22 cellular contexts compared by ENCODE assay signal in the genomic region with DNA sequence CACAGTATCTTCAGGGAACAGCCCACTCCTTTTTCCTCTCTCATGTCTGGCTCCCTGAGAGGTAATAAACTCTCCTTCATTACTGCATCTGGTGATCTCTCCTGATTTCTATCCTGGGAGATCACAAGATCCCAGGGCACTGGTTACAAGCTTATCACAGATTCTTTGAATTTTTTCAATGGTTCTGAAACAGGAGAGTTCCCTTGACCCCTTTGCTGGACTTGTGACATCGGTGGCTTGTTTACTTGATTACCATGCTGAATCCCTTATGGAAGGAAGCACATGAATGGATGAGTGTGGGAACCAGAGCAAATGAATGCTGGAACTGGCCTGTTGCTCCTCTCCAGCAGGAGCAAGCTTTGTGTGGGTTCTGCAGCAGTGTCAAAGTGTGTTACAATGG.
DNase-seq lines count a peak whose midpoint lies in the region; ATAC-seq and TF ChIP-seq lines count a peak whose summit lies in the region.
"Had no signal": no experiment of that assay in that cellular context is flagged by ENCODE, and none has a peak within 500 bp of the region (broad histone marks: within the 10 kb centered on the region; RNA-seq: fewer than 3 reads in every experiment).

No MANE protein-coding gene starts in this region.

- no peak overlapping the region for H2AFZ ChIP-seq in PC-3 (ENCODE audit: low read length)

- H3K27ac ChIP-seq in HUES6 (ENCODE audit: low read depth, low read length) = no peak overlapping the region
- H3K27ac ChIP-seq in PC-3 (ENCODE audit: low read length) = no peak overlapping the region
- H3K27ac ChIP-seq: BLaER1 had no signal

- DNase-seq in Caco-2 (peak in 1 of 2 experiments; percentile 44), ELF-1 (ENCODE audit: low read depth, low spot score) (peak; percentile 28), nephron progenitor cell (no peak), PC-3 (no peak)
- no peak for DNase-seq in activated CD8-positive, alpha-beta memory T cell treated with anti-CD3 and anti-CD28 coated beads, Interleukin-2, amount 10 ng/mL, durations not matched to agents 7 days and 5 days
- DNase-seq in activated CD4-positive, alpha-beta T cell treated with anti-CD3 and anti-CD28 coated beads, Interleukin-2, amount 50 U/mL, for 4 hours = no peak
- DNase-seq: 8988T; ACHN; BE2C; C1 segment of cervical spinal cord; Calu3; CD4-positive, alpha-beta memory T cell; CD4-positive, CD25-positive, alpha-beta regulatory T cell; CD8-positive, alpha-beta memory T cell; COR-L47; DMS79 treated with DMSO at 0.1 percent for 48 hours; GDM1 had no signal

- peak overlapping the region; percentile 76 for H3K27ac Mint-ChIP-seq in Caco-2 (ENCODE audit: unreplicated experiment)
- peak overlapping the region; percentile 19 for H3K27ac Mint-ChIP-seq in nephron progenitor cell
- no peak overlapping the region for H3K27ac Mint-ChIP-seq in activated CD8-positive, alpha-beta memory T cell treated with anti-CD3 and anti-CD28 coated beads, Interleukin-2, amount 10 ng/mL, durations not matched to agents 7 days and 5 days
- H3K27ac Mint-ChIP-seq: CD4-positive, alpha-beta memory T cell; CD4-positive, CD25-positive, alpha-beta regulatory T cell had no signal

- TF ChIP-seq CTCF in Caco-2 (IDR thresholded peaks at IDR 0.05; ENCODE audit: insufficient read depth in 1 of 2, low read depth in 1 of 2, low read length in 1 of 2, severe bottlenecking in 1 of 2, unreplicated experiment in 1 of 2) (no peak), nephron progenitor cell (IDR thresholded peaks at IDR 0.05) (no peak), PC-3 (conservative IDR thresholded peaks at IDR 0.05; ENCODE audit: low read depth, low read length) (no peak)

- H3K9me3 ChIP-seq in Caco-2 (no peaks in the 10 kb centered on the region), HUES6 (ENCODE audit: control insufficient read depth, insufficient read depth, low read depth, low read length) (no peaks in the 10 kb centered on the region), PC-3 (ENCODE audit: low read length) (no peaks in the 10 kb centered on the region)
- H3K9me3 ChIP-seq: BE2C, BLaER1 had no signal

- H3K4me3 Mint-ChIP-seq in Caco-2 (ENCODE audit: unreplicated experiment) = no peak overlapping the region
- no peak overlapping the region for H3K4me3 Mint-ChIP-seq in nephron progenitor cell
- H3K4me3 Mint-ChIP-seq in activated CD8-positive, alpha-beta memory T cell treated with anti-CD3 and anti-CD28 coated beads, Interleukin-2, amount 10 ng/mL, durations not matched to agents 7 days and 5 days = no peak overlapping the region
- H3K4me3 Mint-ChIP-seq: CD14-positive monocyte; CD4-positive, alpha-beta memory T cell; CD4-positive, CD25-positive, alpha-beta regulatory T cell; CD8-positive, alpha-beta memory T cell had no signal

- no peak for ATAC-seq in PC-3
- ATAC-seq in activated CD8-positive, alpha-beta memory T cell treated with anti-CD3 and anti-CD28 coated beads, Interleukin-2, amount 10 ng/mL, durations not matched to agents 7 days and 5 days = no peak
- no peak for ATAC-seq in HG02981 (IDR thresholded peaks at IDR 0.05; ENCODE audit: unreplicated experiment)
- ATAC-seq: GM12878 had no signal

- no peaks in the 10 kb centered on the region for H3K79me2 ChIP-seq in PC-3 (ENCODE audit: low read length)

- no peaks in the 10 kb centered on the region for H3F3A ChIP-seq in PC-3 (ENCODE audit: low read length, unreplicated experiment)

- H3K4me1 Mint-ChIP-seq in Caco-2 (ENCODE audit: low read depth, unreplicated experiment) (peaks cover 31% of the 10 kb centered on the region), nephron progenitor cell (no peaks in the 10 kb centered on the region)
- H3K4me1 Mint-ChIP-seq in activated CD8-positive, alpha-beta memory T cell treated with anti-CD3 and anti-CD28 coated beads, Interleukin-2, amount 10 ng/mL, durations not matched to agents 7 days and 5 days = no peaks in the 10 kb centered on the region
- H3K4me1 Mint-ChIP-seq: CD14-positive monocyte; CD4-positive, alpha-beta memory T cell; CD4-positive, CD25-positive, alpha-beta regulatory T cell; CD8-positive, alpha-beta memory T cell had no signal

- H3K4me1 ChIP-seq in Caco-2 (peaks cover 22% of the 10 kb centered on the region), HUES6 (ENCODE audit: control insufficient read depth, insufficient read depth, low read length) (no peaks in the 10 kb centered on the region; the same call in none of the 2 replicates), PC-3 (ENCODE audit: insufficient read depth, low read length) (no peaks in the 10 kb centered on the region)
- H3K4me1 ChIP-seq: BE2C, BLaER1 had no signal

- H3K9me3 Mint-ChIP-seq in Caco-2 (ENCODE audit: unreplicated experiment) (no peaks in the 10 kb centered on the region), nephron progenitor cell (no peaks in the 10 kb centered on the region)
- H3K9me3 Mint-ChIP-seq in activated CD8-positive, alpha-beta memory T cell treated with anti-CD3 and anti-CD28 coated beads, Interleukin-2, amount 10 ng/mL, durations not matched to agents 7 days and 5 days (ENCODE audit: low read depth) = no peaks in the 10 kb centered on the region
- H3K9me3 Mint-ChIP-seq: CD14-positive monocyte; CD4-positive, CD25-positive, alpha-beta regulatory T cell; CD8-positive, alpha-beta memory T cell had no signal

- no peaks in the 10 kb centered on the region for H3K36me3 ChIP-seq in Caco-2 (ENCODE audit: control insufficient read depth, insufficient read depth, low read length)
- no peaks in the 10 kb centered on the region for H3K36me3 ChIP-seq in HUES6 (ENCODE audit: control insufficient read depth, insufficient read depth, low read length)
- H3K36me3 ChIP-seq in PC-3 (ENCODE audit: low read depth, low read length) = no peaks in the 10 kb centered on the region
- H3K36me3 ChIP-seq: BE2C, BLaER1 had no signal

- POLR2A ChIA-PET in Caco-2 (lab: Charles Lee) = no interaction called here
- POLR2A ChIA-PET in PC-3 (lab: Charles Lee; ENCODE audit: unreplicated experiment) = no interaction called here

- H3K9me2 ChIP-seq in PC-3 (replicated peaks; ENCODE audit: low read length) = no peaks in the 10 kb centered on the region

- BruUV-seq in Caco-2 (replicated peaks; lab: Mats Ljungman, UMichigan) (no TSS peak), PC-3 (replicated peaks; lab: Mats Ljungman, UMichigan) (no TSS peak)

- intact Hi-C loops in Caco-2 (cut with micrococcal nuclease; ENCODE audit: unreplicated experiment) = no loop called here
- intact Hi-C loops in PC-3 (cut with micrococcal nuclease) = no loop called here

- H3K9ac ChIP-seq in HUES6 (ENCODE audit: low read length) (peak overlapping the region; percentile 23), PC-3 (ENCODE audit: low read length) (no peak overlapping the region)
- H3K9ac ChIP-seq: BLaER1 had no signal

- no peak overlapping the region for H3K4me3 ChIP-seq in Caco-2 (ENCODE audit: low read depth, low read length)
- H3K4me3 ChIP-seq in HUES6 (ENCODE audit: low read depth, low read length) = no peak overlapping the region
- no peak overlapping the region for H3K4me3 ChIP-seq in PC-3 (ENCODE audit: low read length)
- H3K4me3 ChIP-seq: BLaER1, GM12878 had no signal

- H3K27me3 ChIP-seq in Caco-2 (replicated peaks; ENCODE audit: control insufficient read depth, insufficient read depth, low read length) (no peaks in the 10 kb centered on the region), HUES6 (ENCODE audit: control insufficient read depth, insufficient read depth, low read length) (no peaks in the 10 kb centered on the region), PC-3 (ENCODE audit: low read length) (peaks cover 3% of the 10 kb centered on the region; the same call in 1 of the 2 replicates)
- H3K27me3 ChIP-seq: BE2C, BLaER1 had no signal

- no peak overlapping the region for H3K4me2 ChIP-seq in PC-3 (ENCODE audit: low read length)
- H3K4me2 ChIP-seq: BLaER1 had no signal

- H3K27me3 Mint-ChIP-seq in Caco-2 (ENCODE audit: insufficient read depth, unreplicated experiment) (no peaks in the 10 kb centered on the region), nephron progenitor cell (ENCODE audit: low read depth, poor library complexity) (peaks cover 5% of the 10 kb centered on the region)
- peaks cover 2% of the 10 kb centered on the region for H3K27me3 Mint-ChIP-seq in activated CD8-positive, alpha-beta memory T cell treated with anti-CD3 and anti-CD28 coated beads, Interleukin-2, amount 10 ng/mL, durations not matched to agents 7 days and 5 days
- H3K27me3 Mint-ChIP-seq: CD4-positive, CD25-positive, alpha-beta regulatory T cell had no signal

- H4K20me1 ChIP-seq in PC-3 (ENCODE audit: low read length) = no peaks in the 10 kb centered on the region
- H4K20me1 ChIP-seq: BLaER1 had no signal

- H3K36me3 Mint-ChIP-seq in Caco-2 (ENCODE audit: insufficient read depth, unreplicated experiment) (no peaks in the 10 kb centered on the region), nephron progenitor cell (ENCODE audit: low read depth) (no peaks in the 10 kb centered on the region)
- H3K36me3 Mint-ChIP-seq in activated CD8-positive, alpha-beta memory T cell treated with anti-CD3 and anti-CD28 coated beads, Interleukin-2, amount 10 ng/mL, durations not matched to agents 7 days and 5 days = no peaks in the 10 kb centered on the region
- H3K36me3 Mint-ChIP-seq: CD14-positive monocyte; CD4-positive, alpha-beta memory T cell; CD4-positive, CD25-positive, alpha-beta regulatory T cell; CD8-positive, alpha-beta memory T cell had no signal

- CTCF ChIA-PET in Caco-2 (lab: Charles Lee) (interaction anchor here (1.0 kb wide), 1 partner anchor 933 kb away, joined by 3 read pairs; no protein-coding TSS in a partner anchor), PC-3 (lab: Charles Lee) (interaction anchor here (1.0 kb wide), 1 partner anchor 9 kb away, joined by 4 read pairs; no protein-coding TSS in a partner anchor)
- CTCF ChIA-PET in activated CD8-positive, alpha-beta memory T cell treated with anti-CD3 and anti-CD28 coated beads, Interleukin-2, amount 10 ng/mL, durations not matched to agents 7 days and 5 days (lab: Charles Lee) = no interaction called here
